33 cellular contexts compared by ENCODE assay signal in genomic region chr7:84629216-84629615, GRCh38.
"Had no signal": no experiment of that assay in that cellular context is flagged by ENCODE, and none has a peak within 500 bp of the region (broad histone marks: within the 10 kb centered on the region; RNA-seq: fewer than 3 reads in every experiment).

No MANE protein-coding gene starts in this region.

- H3K4me1 ChIP-seq: heart right ventricle had no signal

- ATAC-seq: activated CD4-positive, alpha-beta T cell treated with anti-CD3 and anti-CD28 coated beads for 36 hours; activated CD8-positive, alpha-beta memory T cell treated with anti-CD3 and anti-CD28 coated beads, Interleukin-2, amount 10 ng/mL, durations not matched to agents 7 days and 5 days; activated CD8-positive, alpha-beta T cell treated with anti-CD3 and anti-CD28 coated beads, Interleukin-2, amount 10 ng/mL, durations not matched to agents 7 days and 5 days; activated T-cell treated with anti-CD3 and anti-CD28 coated beads, Interleukin-2, amount 50 U/mL, for 72 hours; gastroesophageal sphincter; heart right ventricle; T-helper 17 cell had no signal

- H3K4me3 ChIP-seq: cardiac muscle cell, coronary artery, dorsolateral prefrontal cortex, esophagus muscularis mucosa, gastroesophageal sphincter, heart right ventricle, hepatocyte had no signal

- H3K4me2 ChIP-seq: hepatocyte had no signal

- FAIRE-seq: astrocyte had no signal

- H3K36me3 ChIP-seq: brain microvascular endothelial cell, cardiac muscle cell, esophagus muscularis mucosa, gastroesophageal sphincter, heart right ventricle had no signal

- H3K9me3 ChIP-seq: esophagus muscularis mucosa had no signal

- DNase-seq: activated CD4-positive, alpha-beta memory T cell treated with anti-CD3 and anti-CD28 coated beads for 36 hours; activated CD4-positive, alpha-beta T cell treated with anti-CD3 and anti-CD28 coated beads for 36 hours; activated CD4-positive, alpha-beta T cell treated with anti-CD3 and anti-CD28 coated beads, Interleukin-2, amount 10 ng/mL, durations not matched to agents 24 days and 14 days; activated CD4-positive, CD25-positive, alpha-beta regulatory T cell; activated CD4-positive, CD25-positive, alpha-beta regulatory T cell treated with anti-CD3 and anti-CD28 coated beads, Interleukin-2, amount 50 U/mL, for 72 hours; activated CD8-positive, alpha-beta memory T cell treated with anti-CD3 and anti-CD28 coated beads, Interleukin-2, amount 10 ng/mL, durations not matched to agents 7 days and 5 days; activated CD8-positive, alpha-beta memory T cell treated with anti-CD3 and anti-CD28 coated beads, Interleukin-2, amount 50 U/mL, for 4 hours; activated CD8-positive, alpha-beta T cell treated with anti-CD3 and anti-CD28 coated beads, Interleukin-2, amount 10 ng/mL, durations not matched to agents 7 days and 5 days; activated gamma-delta T cell; activated naive CD4-positive, alpha-beta T cell; activated naive CD4-positive, alpha-beta T cell treated with anti-CD3 and anti-CD28 coated beads, Interleukin-2, amount 10 ng/mL, durations not matched to agents 7 days and 5 days; activated T-cell treated with anti-CD3 and anti-CD28 coated beads, Interleukin-2, amount 50 U/mL, for 24 hours; activated T-cell treated with anti-CD3 and anti-CD28 coated beads, Interleukin-2, amount 50 U/mL, for 72 hours; amniotic stem cell; anterior cingulate cortex; brain microvascular endothelial cell; central memory CD4-positive, alpha-beta T cell; cerebellar nuclear complex; dorsolateral prefrontal cortex; effector memory CD4-positive, alpha-beta T cell; endodermal cell; erythroblast; foreskin melanocyte; heart right ventricle; T-helper 1 cell; T-helper 17 cell; T1000 had no signal

- H2AFZ ChIP-seq: hepatocyte had no signal

- H3K27me3 ChIP-seq: brain microvascular endothelial cell, cardiac muscle cell, dorsolateral prefrontal cortex, esophagus muscularis mucosa, gastroesophageal sphincter, heart right ventricle, hepatocyte had no signal

- H3K27ac ChIP-seq: brain microvascular endothelial cell, cardiac muscle cell, coronary artery, dorsolateral prefrontal cortex, esophagus muscularis mucosa, gastroesophageal sphincter, heart right ventricle, hepatocyte had no signal
